Comparison of ENCODE assay signal across 24 cellular contexts in genomic region chr12:69092137-69092536, GRCh38.
"Had no signal": no experiment of that assay in that cellular context is flagged by ENCODE, and none has a peak within 500 bp of the region (broad histone marks: within the 10 kb centered on the region; RNA-seq: fewer than 3 reads in every experiment).

No MANE protein-coding gene starts in this region.

- H3K4me3 Mint-ChIP-seq: immature natural killer cell; mesothelial cell of epicardium; naive B cell; naive thymus-derived CD8-positive, alpha-beta T cell had no signal

- H3K4me2 ChIP-seq: hepatocyte had no signal

- H3K4me3 ChIP-seq: coronary artery, dorsolateral prefrontal cortex, esophagus squamous epithelium, gastroesophageal sphincter, heart left ventricle, hepatocyte, left lung, lower lobe of right lung, mucosa of descending colon had no signal

- H3K27ac Mint-ChIP-seq: immature natural killer cell; mesothelial cell of epicardium; naive B cell; naive thymus-derived CD8-positive, alpha-beta T cell had no signal

- ATAC-seq: foreskin keratinocyte; gastroesophageal sphincter; heart left ventricle; left colon; left lung; left ventricle myocardium superior; lower lobe of right lung; mucosa of descending colon; naive thymus-derived CD8-positive, alpha-beta T cell had no signal

- H3K4me1 ChIP-seq: foreskin keratinocyte, gastroesophageal sphincter, left lung, lower lobe of right lung had no signal

- H3K27me3 ChIP-seq: dorsolateral prefrontal cortex, gastroesophageal sphincter, hepatocyte, left lung had no signal

- H2AFZ ChIP-seq: hepatocyte had no signal

- DNase-seq: dermis blood vessel endothelial cell; dorsolateral prefrontal cortex; effector CD4-positive, alpha-beta T cell; effector memory CD4-positive, alpha-beta T cell; esophagus squamous epithelium; foreskin keratinocyte; heart left ventricle; hypothalamus; immature natural killer cell; islet precursor cell; kidney; kidney glomerular epithelial cell; left colon; left lung; left ventricle myocardium superior; lower lobe of right lung; mesenchymal stem cell; mucosa of descending colon; naive B cell; naive thymus-derived CD8-positive, alpha-beta T cell had no signal

- H3K79me2 ChIP-seq: hepatocyte had no signal

- H3K9me3 ChIP-seq: esophagus squamous epithelium, gastroesophageal sphincter, heart left ventricle, left lung, lower lobe of right lung, mucosa of descending colon had no signal

- H3K4me1 Mint-ChIP-seq: immature natural killer cell, mesothelial cell of epicardium, naive B cell had no signal

- H3K36me3 Mint-ChIP-seq: immature natural killer cell; mesothelial cell of epicardium; naive B cell; naive thymus-derived CD8-positive, alpha-beta T cell had no signal

- H3K9me3 Mint-ChIP-seq: immature natural killer cell; naive thymus-derived CD8-positive, alpha-beta T cell had no signal

- H3K36me3 ChIP-seq: esophagus squamous epithelium, gastroesophageal sphincter, heart left ventricle, left lung, lower lobe of right lung had no signal

- H3K27ac ChIP-seq: coronary artery, dorsolateral prefrontal cortex, esophagus squamous epithelium, foreskin keratinocyte, gastroesophageal sphincter, heart left ventricle, hepatocyte, left lung, lower lobe of right lung had no signal
